ENCODE assay signal across 16 cellular contexts in genomic region chr20:49561806-49562205, GRCh38. TPM values are rescaled to one million over a fixed set of nuclear protein-coding genes. Genes with fewer than 3 reads are reported as not detected.
A peak's percentile ranks its signal among the peaks of the same experiment; 100 is the strongest.
DNase-seq lines count a peak whose midpoint lies in the region; ATAC-seq and TF ChIP-seq lines count a peak whose summit lies in the region.
"Had no signal": no experiment of that assay in that cellular context is flagged by ENCODE, and none has a peak within 500 bp of the region (broad histone marks: within the 10 kb centered on the region; RNA-seq: fewer than 3 reads in every experiment).

No MANE protein-coding gene starts in this region.

- H3K4me3 ChIP-seq in HUES6 (ENCODE audit: low read depth, low read length) (no peak overlapping the region), lower lobe of right lung (no peak overlapping the region), smooth muscle cell (no peak overlapping the region)

- in situ Hi-C loops in G401 (cut with HindIII; ENCODE audit: low sequenced_read_pairs) = no loop called here

- no peak for DNase-seq in chondrocyte (ENCODE audit: low spot score)
- no peak for DNase-seq in lower lobe of right lung
- no peak for DNase-seq in smooth muscle cell (lab: John Stamatoyannopoulos, UW; ENCODE audit: unreplicated experiment)
- DNase-seq in left lobe of liver (ENCODE audit: low spot score) = no peak
- no peak for DNase-seq in G401 (ENCODE audit: low spot score)
- no peak for DNase-seq in GM10266 (ENCODE audit: extremely low spot score)
- DNase-seq: central memory CD4-positive, alpha-beta T cell; NCI-H1694; NCI-H82; SHP77 treated with DMSO at 0.1 percent for 48 hours; stimulated activated CD4-positive, alpha-beta T cell treated with anti-CD3 and anti-CD28 coated beads, Interleukin-4, amount 100 ng/mL, for 4 hours; stimulated activated naive B cell treated with anti-CD40 and anti-IgM and Interleukin-4, amounts not matched to agents 10 μg/mL and 1 μg/mL and 100 μg/mL, for 72 hours had no signal

- H2AFZ ChIP-seq in smooth muscle cell (ENCODE audit: low read depth) = no peak overlapping the region

- H3K4me1 ChIP-seq in HUES6 (ENCODE audit: control insufficient read depth, insufficient read depth, low read length) = peaks cover 20% of the 10 kb centered on the region
- H3K4me1 ChIP-seq in lower lobe of right lung = peaks cover 16% of the 10 kb centered on the region
- H3K4me1 ChIP-seq in smooth muscle cell (ENCODE audit: low read depth) = peaks cover 10% of the 10 kb centered on the region

- peaks cover 92% of the 10 kb centered on the region for H3K4me1 Mint-ChIP-seq in chondrocyte (ENCODE audit: low read depth)
- H3K4me1 Mint-ChIP-seq: activated naive CD4-positive, alpha-beta T cell treated with anti-CD3 and anti-CD28 coated beads, Interleukin-2, amount 50 U/mL, for 24 hours; stimulated activated naive B cell treated with anti-CD40 and anti-IgM and Interleukin-4, amounts not matched to agents 10 μg/mL and 1 μg/mL and 100 μg/mL, for 72 hours had no signal

- TF ChIP-seq CTCF in chondrocyte (IDR thresholded peaks at IDR 0.05) (no peak), lower lobe of right lung (IDR thresholded peaks at IDR 0.05) (no peak), smooth muscle cell (IDR thresholded peaks at IDR 0.05; ENCODE audit: borderline replicate concordance, insufficient read depth, poor library complexity, severe bottlenecking) (no peak), GM10266 (IDR thresholded peaks at IDR 0.05; ENCODE audit: control insufficient read depth, insufficient read depth, low read depth, missing control alignments) (no peak)

- no peaks in the 10 kb centered on the region for H3K27me3 Mint-ChIP-seq in chondrocyte (ENCODE audit: low read depth)

- no peaks in the 10 kb centered on the region for H4K20me1 ChIP-seq in smooth muscle cell (ENCODE audit: low read depth)

- H3K4me2 ChIP-seq in smooth muscle cell = peak overlapping the region; percentile 72
- H3K4me2 ChIP-seq: KMS-11 had no signal

- no peaks in the 10 kb centered on the region for H3K27me3 ChIP-seq in HUES6 (ENCODE audit: control insufficient read depth, insufficient read depth, low read length)
- no peaks in the 10 kb centered on the region for H3K27me3 ChIP-seq in lower lobe of right lung (ENCODE audit: low read depth)
- H3K27me3 ChIP-seq in smooth muscle cell (ENCODE audit: low read depth) = no peaks in the 10 kb centered on the region

- H3K9me3 ChIP-seq in HUES6 (ENCODE audit: control insufficient read depth, insufficient read depth, low read depth, low read length) (peaks cover 2% of the 10 kb centered on the region; the same call in 1 of the 2 replicates), lower lobe of right lung (no peaks in the 10 kb centered on the region), smooth muscle cell (replicated peaks; ENCODE audit: low read depth) (no peaks in the 10 kb centered on the region)

- H3K79me2 ChIP-seq in smooth muscle cell (ENCODE audit: low read depth) = no peaks in the 10 kb centered on the region

- peaks cover 3% of the 10 kb centered on the region; the same call in 1 of the 2 replicates for H3K36me3 ChIP-seq in HUES6 (ENCODE audit: control insufficient read depth, insufficient read depth, low read length)
- no peaks in the 10 kb centered on the region for H3K36me3 ChIP-seq in lower lobe of right lung
- no peaks in the 10 kb centered on the region for H3K36me3 ChIP-seq in smooth muscle cell (ENCODE audit: low read depth)

- H3K9me3 Mint-ChIP-seq in chondrocyte (ENCODE audit: low read depth) = no peaks in the 10 kb centered on the region
- H3K9me3 Mint-ChIP-seq: activated naive CD4-positive, alpha-beta T cell treated with anti-CD3 and anti-CD28 coated beads, Interleukin-2, amount 50 U/mL, for 24 hours had no signal

- H3F3A ChIP-seq in smooth muscle cell (ENCODE audit: low read depth) = no peaks in the 10 kb centered on the region

- ATAC-seq in lower lobe of right lung (no peak), HG02642 (IDR thresholded peaks at IDR 0.05; ENCODE audit: poor library complexity, unreplicated experiment) (no peak), left lobe of liver (no peak)
- ATAC-seq: stimulated activated naive B cell treated with anti-CD40 and anti-IgM and Interleukin-4, amounts not matched to agents 10 μg/mL and 1 μg/mL and 100 μg/mL, for 72 hours had no signal

- WGBS in smooth muscle cell (ENCODE audit: low lambda C conversion rate) = 82% methylated on average over 2 of the region's 2 CpGs

- peak overlapping the region; percentile 93 for H3K27ac Mint-ChIP-seq in chondrocyte (ENCODE audit: unreplicated experiment)
- H3K27ac Mint-ChIP-seq: activated naive CD4-positive, alpha-beta T cell treated with anti-CD3 and anti-CD28 coated beads, Interleukin-2, amount 50 U/mL, for 24 hours; stimulated activated naive B cell treated with anti-CD40 and anti-IgM and Interleukin-4, amounts not matched to agents 10 μg/mL and 1 μg/mL and 100 μg/mL, for 72 hours had no signal

- peaks cover 10% of the 10 kb centered on the region for H3K36me3 Mint-ChIP-seq in chondrocyte (ENCODE audit: low read depth)
- H3K36me3 Mint-ChIP-seq: stimulated activated naive B cell treated with anti-CD40 and anti-IgM and Interleukin-4, amounts not matched to agents 10 μg/mL and 1 μg/mL and 100 μg/mL, for 72 hours had no signal

- peak overlapping the region; percentile 53 for H3K4me3 Mint-ChIP-seq in chondrocyte (ENCODE audit: unreplicated experiment)
- H3K4me3 Mint-ChIP-seq: activated naive CD4-positive, alpha-beta T cell treated with anti-CD3 and anti-CD28 coated beads, Interleukin-2, amount 50 U/mL, for 24 hours; stimulated activated naive B cell treated with anti-CD40 and anti-IgM and Interleukin-4, amounts not matched to agents 10 μg/mL and 1 μg/mL and 100 μg/mL, for 72 hours had no signal

- intact Hi-C loops in lower lobe of right lung (cut with DNase I) = no loop called here

- H3K27ac ChIP-seq in HUES6 (ENCODE audit: low read depth, low read length) (no peak overlapping the region), lower lobe of right lung (peak overlapping the region; percentile 70), smooth muscle cell (ENCODE audit: low read depth) (no peak overlapping the region)
- H3K27ac ChIP-seq: KMS-11 had no signal

- peak overlapping the region; percentile 38 for H3K9ac ChIP-seq in HUES6 (ENCODE audit: low read length)
- no peak overlapping the region for H3K9ac ChIP-seq in smooth muscle cell (ENCODE audit: low read depth)
- H3K9ac ChIP-seq: KMS-11 had no signal

RNA-seq across cellular contexts. Expression of gene PTGIS, which starts 6.1 kb away (rescaled TPM):
- 88.7 to 165 TPM (median 91.5 TPM) in 3 replicates for total RNA-seq in chondrocyte
- total RNA-seq in lower lobe of right lung = 41.2 TPM
- total RNA-seq in smooth muscle cell = 0.18 and 0.31 TPM in 2 replicates
- 0.64 and 0.65 TPM in 2 replicates for polyA plus RNA-seq in smooth muscle cell
- total RNA-seq in left lobe of liver = 20.3 TPM
- total RNA-seq in G401 (2014; rRNA removed; shearing (Covaris generic)) = 13.6 and 15.3 TPM in 2 replicates

Comparison
In these comparisons a context has a peak if more than half of its experiments do, and no peak if none do; other contexts are left out.
1. RNA of gene PTGIS, which starts 6.1 kb away (total RNA-seq): 88.7 to 165 TPM in chondrocyte, 41.2 TPM in lower lobe of right lung (single experiment), 20.3 TPM in left lobe of liver (single experiment) and 13.6 to 15.3 TPM in G401; 0.18 to 0.31 TPM in smooth muscle cell; every median in the first group is over 10 times any median in the second.